Comparison of ENCODE assay signal across 11 cellular contexts in the genomic region with DNA sequence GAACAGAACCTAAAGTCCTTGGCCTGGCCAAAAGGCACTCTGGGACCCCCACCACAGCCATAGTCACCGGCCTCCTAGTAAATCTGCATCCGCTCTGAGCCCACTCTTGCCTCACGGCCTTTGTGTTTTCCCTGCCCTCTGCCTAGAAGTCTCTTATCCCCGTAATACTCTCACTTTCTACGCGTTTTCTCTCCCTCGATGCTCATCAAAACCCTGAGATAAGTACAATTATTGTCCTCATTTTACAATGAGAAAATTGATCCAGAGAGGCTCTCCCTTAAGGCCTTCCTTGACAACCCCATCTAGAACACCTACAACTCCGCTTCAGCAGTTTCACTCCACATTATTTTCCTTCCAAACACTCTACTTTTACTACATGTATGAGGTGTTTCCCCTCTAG. TPM values are rescaled to one million over a fixed set of nuclear protein-coding genes. Genes with fewer than 3 reads are reported as not detected.
DNase-seq lines count a peak whose midpoint lies in the region; ATAC-seq and TF ChIP-seq lines count a peak whose summit lies in the region.
"Had no signal": no experiment of that assay in that cellular context is flagged by ENCODE, and none has a peak within 500 bp of the region (broad histone marks: within the 10 kb centered on the region; RNA-seq: fewer than 3 reads in every experiment).

No MANE protein-coding gene starts in this region.

- H3K36me3 Mint-ChIP-seq in activated CD8-positive, alpha-beta memory T cell treated with anti-CD3 and anti-CD28 coated beads, Interleukin-2, amount 10 ng/mL, durations not matched to agents 7 days and 5 days: peaks cover 28% of the 10 kb centered on the region
- H3K36me3 Mint-ChIP-seq in endothelial cell (ENCODE audit: low read depth, unreplicated experiment): peaks cover 27% of the 10 kb centered on the region

- no peaks in the 10 kb centered on the region for H3K27me3 ChIP-seq in Karpas-422 (ENCODE audit: low read length)
- H3K27me3 ChIP-seq in sigmoid colon: no peaks in the 10 kb centered on the region
- no peaks in the 10 kb centered on the region for H3K27me3 ChIP-seq in H7 (ENCODE audit: control insufficient read depth, insufficient read depth, low read length)

- H3K4me1 Mint-ChIP-seq in activated CD8-positive, alpha-beta memory T cell treated with anti-CD3 and anti-CD28 coated beads, Interleukin-2, amount 10 ng/mL, durations not matched to agents 7 days and 5 days: peaks cover 41% of the 10 kb centered on the region
- peaks cover 22% of the 10 kb centered on the region for H3K4me1 Mint-ChIP-seq in endothelial cell (ENCODE audit: unreplicated experiment)

- no peak overlapping the region for H3K9ac ChIP-seq in Karpas-422 (ENCODE audit: low read length)

- TF ChIP-seq POLR2A in sigmoid colon (IDR thresholded peaks at IDR 0.05): no peak

- H2AFZ ChIP-seq in Karpas-422 (ENCODE audit: low read length): no peak overlapping the region
- H2AFZ ChIP-seq: PC-9 had no signal

- no peaks in the 10 kb centered on the region for H3K9me2 ChIP-seq in Karpas-422 (replicated peaks; ENCODE audit: insufficient read depth, low read length)

- H3K27ac ChIP-seq in Karpas-422 (ENCODE audit: low read length): peak overlapping the region; percentile 91
- peak overlapping the region; percentile 87 to 94 (median 90) for H3K27ac ChIP-seq in sigmoid colon
- H3K27ac ChIP-seq: PC-9 had no signal

- H3K27me3 Mint-ChIP-seq in activated CD8-positive, alpha-beta memory T cell treated with anti-CD3 and anti-CD28 coated beads, Interleukin-2, amount 10 ng/mL, durations not matched to agents 7 days and 5 days: no peaks in the 10 kb centered on the region
- H3K27me3 Mint-ChIP-seq in endothelial cell (ENCODE audit: unreplicated experiment): peaks cover 5% of the 10 kb centered on the region

- no peak for DNase-seq in activated CD8-positive, alpha-beta memory T cell treated with anti-CD3 and anti-CD28 coated beads, Interleukin-2, amount 10 ng/mL, durations not matched to agents 7 days and 5 days
- DNase-seq in activated CD8-positive, alpha-beta memory T cell treated with anti-CD3 and anti-CD28 coated beads for 24 hours: no peak
- DNase-seq in Karpas-422: no peak
- DNase-seq in endothelial cell (ENCODE audit: low spot score): no peak
- no peak for DNase-seq in sigmoid colon
- no peak for DNase-seq in DMS53 (lab: John Stamatoyannopoulos, UW)
- no peak for DNase-seq in H7
- no peak for DNase-seq in effector CD8-positive, alpha-beta T cell (lab: John Stamatoyannopoulos, UW)
- DNase-seq: NCI-H1436 treated with DMSO at 0.1 percent for 48 hours, PC-9 had no signal

- H3K9me3 ChIP-seq in Karpas-422 (ENCODE audit: low read length) (no peaks in the 10 kb centered on the region), sigmoid colon (no peaks in the 10 kb centered on the region)

- TF ChIP-seq EP300 in sigmoid colon (IDR thresholded peaks at IDR 0.05): no peak

- no peaks in the 10 kb centered on the region for H4K20me1 ChIP-seq in Karpas-422 (ENCODE audit: insufficient read depth, low read depth, low read length)

- no peak for TF ChIP-seq CTCF in endothelial cell (IDR thresholded peaks at IDR 0.05; ENCODE audit: unreplicated experiment)
- no peak for TF ChIP-seq CTCF in sigmoid colon (IDR thresholded peaks at IDR 0.05)

- H3K9me3 Mint-ChIP-seq in activated CD8-positive, alpha-beta memory T cell treated with anti-CD3 and anti-CD28 coated beads, Interleukin-2, amount 10 ng/mL, durations not matched to agents 7 days and 5 days (ENCODE audit: low read depth): no peaks in the 10 kb centered on the region
- H3K9me3 Mint-ChIP-seq in endothelial cell (ENCODE audit: unreplicated experiment): no peaks in the 10 kb centered on the region

- intact Hi-C loops in sigmoid colon (cut with DNase I): no loop called here

- CTCF ChIA-PET in activated CD8-positive, alpha-beta memory T cell treated with anti-CD3 and anti-CD28 coated beads, Interleukin-2, amount 10 ng/mL, durations not matched to agents 7 days and 5 days (lab: Charles Lee): interaction anchor here (1.0 to 1.5 kb wide), 2 partner anchors 25 to 36 kb away, joined by 4 read pairs; no protein-coding TSS in a partner anchor

- H3K4me1 ChIP-seq in Karpas-422 (ENCODE audit: low read length) (peaks cover 78% of the 10 kb centered on the region), sigmoid colon (peaks cover 0 to 23% (median 18%) of the 10 kb centered on the region in 4 donors)

- H3K79me2 ChIP-seq in Karpas-422 (ENCODE audit: low read length): peaks cover 32% of the 10 kb centered on the region

- H3K27ac Mint-ChIP-seq in activated CD8-positive, alpha-beta memory T cell treated with anti-CD3 and anti-CD28 coated beads, Interleukin-2, amount 10 ng/mL, durations not matched to agents 7 days and 5 days: peak overlapping the region; percentile 94
- H3K27ac Mint-ChIP-seq in endothelial cell (ENCODE audit: unreplicated experiment): peak overlapping the region; percentile 67

- no peak overlapping the region for H3K4me3 Mint-ChIP-seq in activated CD8-positive, alpha-beta memory T cell treated with anti-CD3 and anti-CD28 coated beads, Interleukin-2, amount 10 ng/mL, durations not matched to agents 7 days and 5 days
- H3K4me3 Mint-ChIP-seq in endothelial cell (ENCODE audit: unreplicated experiment): peak overlapping the region; percentile 86

- H3K36me3 ChIP-seq in Karpas-422 (ENCODE audit: insufficient read depth, low read length) (peaks cover 44% of the 10 kb centered on the region), sigmoid colon (peaks cover 18 to 49% (median 38%) of the 10 kb centered on the region in 4 donors), H7 (replicated peaks; ENCODE audit: control insufficient read depth, insufficient read depth, low read length) (peaks cover 26% of the 10 kb centered on the region)

- H3K4me3 ChIP-seq in Karpas-422 (ENCODE audit: low read length): no peak overlapping the region
- H3K4me3 ChIP-seq in sigmoid colon: no peak overlapping the region
- no peak overlapping the region for H3K4me3 ChIP-seq in H7 (ENCODE audit: insufficient read depth, low read depth, low read length)
- H3K4me3 ChIP-seq: GM12878, PC-9 had no signal

- H3K4me2 ChIP-seq in Karpas-422 (ENCODE audit: low read depth, low read length, poor library complexity, severe bottlenecking): peak overlapping the region; percentile 83

- no peak for ATAC-seq in activated CD8-positive, alpha-beta memory T cell treated with anti-CD3 and anti-CD28 coated beads, Interleukin-2, amount 10 ng/mL, durations not matched to agents 7 days and 5 days
- ATAC-seq: GM12878 had no signal

- 83% methylated on average over 8 of the region's 8 CpGs for WGBS in sigmoid colon, 2 donors

RNA-seq across cellular contexts. Expression of gene SFXN4, which starts 1.5 kb away (rescaled TPM):
- total RNA-seq in activated CD8-positive, alpha-beta memory T cell treated with anti-CD3 and anti-CD28 coated beads, Interleukin-2, amount 10 ng/mL, durations not matched to agents 7 days and 5 days: 10 to 100 TPM; 29.9 to 33.4 TPM
- total RNA-seq in Karpas-422 (2014; rRNA removed; shearing (Covaris generic); ENCODE audit: low replicate concordance): 43.7 and 48.2 TPM in 2 replicates
- total RNA-seq in endothelial cell (ENCODE audit: unreplicated experiment) (19.0 TPM), sigmoid colon (10 to 100 TPM; 16.8 to 26.5 (median 19.6) TPM)
- polyA plus RNA-seq in sigmoid colon: 10 to 100 TPM; 14.8 to 48.3 (median 22.2) TPM
- 15.3 and 24.6 TPM in 2 replicates for total RNA-seq in H7 (2014; rRNA removed; shearing (Covaris generic))

RNA-seq across cellular contexts. Expression of gene PRDX3, which starts 11.6 kb away (rescaled TPM):
- 100 to 1,000 TPM; 124 to 166 TPM for total RNA-seq in activated CD8-positive, alpha-beta memory T cell treated with anti-CD3 and anti-CD28 coated beads, Interleukin-2, amount 10 ng/mL, durations not matched to agents 7 days and 5 days
- 88.4 and 293 TPM in 2 replicates for total RNA-seq in Karpas-422 (2014; rRNA removed; shearing (Covaris generic); ENCODE audit: low replicate concordance)
- total RNA-seq in endothelial cell (ENCODE audit: unreplicated experiment) (93.2 TPM), sigmoid colon (100 to 1,000 TPM; 155 to 247 (median 169) TPM)
- polyA plus RNA-seq in sigmoid colon: 100 to 1,000 TPM; 133 to 267 (median 172) TPM
- 411 and 445 TPM in 2 replicates for total RNA-seq in H7 (2014; rRNA removed; shearing (Covaris generic))

RNA-seq across cellular contexts. Expression of gene GRK5, which starts 40.3 kb away (rescaled TPM):
- total RNA-seq in activated CD8-positive, alpha-beta memory T cell treated with anti-CD3 and anti-CD28 coated beads, Interleukin-2, amount 10 ng/mL, durations not matched to agents 7 days and 5 days: 10 to 100 TPM; 23.2 to 29.5 TPM
- 4.5 and 5.0 TPM in 2 replicates for total RNA-seq in Karpas-422 (2014; rRNA removed; shearing (Covaris generic); ENCODE audit: low replicate concordance)
- 163 TPM for total RNA-seq in endothelial cell (ENCODE audit: unreplicated experiment)
- 10 to 100 TPM; 19.8 to 32.4 (median 22.2) TPM for total RNA-seq in sigmoid colon
- 10 to 100 TPM in 2 of 3 donors, 1 to 10 TPM in 1; 7.9 to 19.2 (median 15.5) TPM for polyA plus RNA-seq in sigmoid colon
- total RNA-seq in H7 (2014; rRNA removed; shearing (Covaris generic)): 1.2 and 1.7 TPM in 2 replicates
